25 cellular contexts compared by ENCODE assay signal in genomic region chr3:142930510-142930909, GRCh38. TPM values are rescaled to one million over a fixed set of nuclear protein-coding genes. Genes with fewer than 3 reads are reported as not detected.
DNase-seq lines count a peak whose midpoint lies in the region; ATAC-seq, FAIRE-seq and TF ChIP-seq lines count a peak whose summit lies in the region.
"Had no signal": no experiment of that assay in that cellular context is flagged by ENCODE, and none has a peak within 500 bp of the region (broad histone marks: within the 10 kb centered on the region; RNA-seq: fewer than 3 reads in every experiment).

No MANE protein-coding gene starts in this region.

- DNase-seq in GM23248 (peak; percentile 13), K562 (ENCODE audit: extremely low read depth in 1 of 4, low spot score in 3 of 4) (peak in 1 of 4 experiments; percentile 24), fibroblast of the aortic adventitia (ENCODE audit: low read depth) (peak; percentile 47), retinal pigment epithelial cell (ENCODE audit: low read depth) (no peak), mucosa of gallbladder (ENCODE audit: low spot score) (no peak), GM13977 (ENCODE audit: low spot score) (no peak)
- DNase-seq in stimulated activated CD4-positive, alpha-beta T cell treated with anti-CD3 and anti-CD28 coated beads, Interleukin-2, amount 100 ng/mL, for 24 hours: no peak
- DNase-seq: Caco-2; glutamatergic neuron; left ventricle myocardium superior; MM.1S; naive B cell; NCI-H2029; stimulated activated CD4-positive, alpha-beta T cell treated with anti-CD3 and anti-CD28 coated beads, Interleukin-4, amount 100 ng/mL, for 24 hours had no signal

- no TSS peak for BruUV-seq in K562 (replicated peaks; lab: Mats Ljungman, UMichigan)

- H2AFZ ChIP-seq in GM23248 (no peak overlapping the region), K562 (ENCODE audit: low read depth, low read length) (no peak overlapping the region)

- no peak for TF ChIP-seq POLR2A in K562 (conservative IDR thresholded peaks at IDR 0.05)

- H3K9me3 ChIP-seq in GM23248 (ENCODE audit: low read depth): no peaks in the 10 kb centered on the region
- H3K9me3 ChIP-seq in K562 (replicated peaks; ENCODE audit: control insufficient read depth, insufficient read depth, low read depth, low read length): peaks cover 5% of the 10 kb centered on the region
- H3K9me3 ChIP-seq: Caco-2, neutrophil, tibial nerve had no signal

- no peaks in the 10 kb centered on the region for H3K9me2 ChIP-seq in GM23248 (ENCODE audit: insufficient read depth)

- TF ChIP-seq CTCF in K562 (IDR thresholded peaks at IDR 0.05 in 2 of 3, conservative IDR thresholded peaks at IDR 0.05 in 1 of 3; ENCODE audit: insufficient read depth in 2 of 3, low read depth in 1 of 3, low read length in 3 of 3): peak; percentile 7 to 22 (median 20); a peak in 1 of 6 replicates
- TF ChIP-seq CTCF in fibroblast of the aortic adventitia (IDR thresholded peaks at IDR 0.05; ENCODE audit: insufficient read depth, low read length): peak; percentile 22
- TF ChIP-seq CTCF in retinal pigment epithelial cell (conservative IDR thresholded peaks at IDR 0.05; ENCODE audit: low read depth, low read length): peak; percentile 20
- TF ChIP-seq CTCF in GM13977 (IDR thresholded peaks at IDR 0.05; ENCODE audit: extremely low read depth, insufficient read depth, missing control alignments): no peak

- H3K9ac ChIP-seq in GM23248: no peak overlapping the region
- no peak overlapping the region for H3K9ac ChIP-seq in K562 (ENCODE audit: insufficient read depth in 1 of 2, low read depth in 2 of 2, low read length in 2 of 2)

- ATAC-seq in K562: peak; percentile 18
- ATAC-seq: left ventricle myocardium superior had no signal

- H3K4me1 ChIP-seq in GM23248 (ENCODE audit: insufficient read depth): no peaks in the 10 kb centered on the region
- H3K4me1 ChIP-seq in K562 (replicated peaks in 1 of 2; ENCODE audit: control insufficient read depth in 2 of 2, insufficient read depth in 2 of 2, low read length in 2 of 2): peaks cover 0 to 14% of the 10 kb centered on the region in 2 experiments; a peak in 4 of 5 replicates
- H3K4me1 ChIP-seq: Caco-2, tibial nerve had no signal

- no peaks in the 10 kb centered on the region for H3K9me1 ChIP-seq in K562 (ENCODE audit: control insufficient read depth, insufficient read depth, low read length)

- no peak overlapping the region for H3K4me2 ChIP-seq in GM23248 (ENCODE audit: unreplicated experiment)
- H3K4me2 ChIP-seq in K562 (ENCODE audit: insufficient read depth, low read length): no peak overlapping the region

- 20 to 21% methylated on average over 3 of the region's 3 CpGs for WGBS in GM23248 (ENCODE audit: low coverage in 1 of 2, low lambda C conversion rate in 2 of 2, missing lambda C conversion rate in 2 of 2), 2 experiments
- 36% methylated on average over 3 of the region's 3 CpGs for WGBS in K562 (ENCODE audit: insufficient coverage, low coverage, missing lambda C conversion rate)

- in situ Hi-C loops in GM23248 (cut with MboI) (no loop called here), K562 (cut with MboI) (loop anchor here (5.0 kb wide), 1 partner anchor 52 kb away; no protein-coding TSS in a partner anchor), GM13977 (cut with MboI; ENCODE audit: low pct_unique_long_range_greater_than_20kb, low sequenced_read_pairs, unreplicated experiment) (no loop called here)

- no peaks in the 10 kb centered on the region for H3K79me2 ChIP-seq in GM23248 (ENCODE audit: insufficient read depth)
- no peaks in the 10 kb centered on the region for H3K79me2 ChIP-seq in K562 (ENCODE audit: control insufficient read depth, insufficient read depth, low read length)

- H4K20me1 ChIP-seq in GM23248 (ENCODE audit: insufficient read depth): no peaks in the 10 kb centered on the region
- H4K20me1 ChIP-seq in K562 (replicated peaks; ENCODE audit: control insufficient read depth, insufficient read depth, low read length): no peaks in the 10 kb centered on the region

- H3K27me3 ChIP-seq in GM23248 (replicated peaks; ENCODE audit: insufficient read depth) (no peaks in the 10 kb centered on the region), K562 (ENCODE audit: control insufficient read depth in 2 of 2, insufficient read depth in 2 of 2, low read length in 2 of 2) (no peaks in the 10 kb centered on the region)
- H3K27me3 ChIP-seq: neutrophil, tibial nerve had no signal

- H3K4me3 ChIP-seq in GM23248: no peak overlapping the region
- no peak overlapping the region for H3K4me3 ChIP-seq in K562
- no peak overlapping the region for H3K4me3 ChIP-seq in fibroblast of the aortic adventitia (ENCODE audit: low read depth, low read length)
- no peak overlapping the region for H3K4me3 ChIP-seq in retinal pigment epithelial cell (ENCODE audit: low read length)
- H3K4me3 ChIP-seq: tibial nerve had no signal

- intact Hi-C loops in K562 (cut with micrococcal nuclease): no loop called here

- TF ChIP-seq EP300 in K562 (IDR thresholded peaks at IDR 0.05; ENCODE audit: low read length): no peak

- H3F3A ChIP-seq in GM23248 (ENCODE audit: insufficient read depth): no peaks in the 10 kb centered on the region

- CTCF ChIA-PET in K562 (lab: Yijun Ruan, JAX; ENCODE audit: low intra/inter-chr PET ratio): interaction anchor here (1.5 to 2.6 kb wide), 2 partner anchors 57 to 64 kb away, joined by 4 to 12 read pairs; no protein-coding TSS in a partner anchor

- TF ChIP-seq RAD21 in K562 (CRISPR knock-in tag; conservative IDR thresholded peaks at IDR 0.05 in 1 of 2, IDR thresholded peaks at IDR 0.05 in 1 of 2): peak in 1 of 2 experiments; percentile 17; a peak in 1 of 4 replicates

- POLR2A ChIA-PET in K562 (lab: Yijun Ruan, JAX): interaction anchor here (0.9 to 1.7 kb wide), 3 partner anchors 20 to 71 kb away, joined by 3 read pairs; partner anchors contain the start of gene U2SURP

- FAIRE-seq in K562 (lab: Jason Lieb, UNC): peak; percentile 23
- FAIRE-seq: GM19239, H54, HTR-8/SVneo, TTC549 had no signal

- H3K27ac ChIP-seq in GM23248: no peak overlapping the region
- no peak overlapping the region for H3K27ac ChIP-seq in K562 (ENCODE audit: extremely low read depth, low read depth, low read length)
- H3K27ac ChIP-seq: C4-2B, neutrophil, tibial nerve had no signal

- H3K36me3 ChIP-seq in GM23248 (ENCODE audit: low read depth) (no peaks in the 10 kb centered on the region), K562 (ENCODE audit: control insufficient read depth, insufficient read depth, low read length) (no peaks in the 10 kb centered on the region)
- H3K36me3 ChIP-seq: neutrophil, tibial nerve had no signal

RNA-seq across cellular contexts. Expression of gene PAQR9, which starts 33.0 kb away (rescaled TPM):
- not detected in 2 replicates for total RNA-seq in GM23248 (2014; rRNA removed; shearing (Covaris generic))
- polyA plus RNA-seq in GM23248 (2016; fragmentation: Nextera tagmentation; extraction: Ambion mirVana) (not detected in 2 replicates), K562 (2011; rRNA removed) (0.12 and 0.39 TPM in 2 replicates), K562 (2014; fragmentation: Illumina TruSeq; extraction: Trizol) (0.21 and 0.22 TPM in 2 replicates), K562 (2014; fragmentation: Nextera tagmentation; extraction: Ambion mirVana) (under 1 TPM; 0.08 to 0.13 TPM), K562 (2014; rRNA removed) (0.33 and 0.47 TPM in 2 replicates)
- 0.53 and 1.0 TPM in 2 replicates for total RNA-seq in K562 (2011; cell fraction: chromatin; rRNA removed; ENCODE audit: low replicate concordance)
- 1.4 and 2.0 TPM in 2 replicates for total RNA-seq in K562 (2011; cell fraction: nucleolus; rRNA removed)
- 0.92 and 1.8 TPM in 2 replicates for total RNA-seq in K562 (2011; cell fraction: nucleoplasm; rRNA removed)
- total RNA-seq in K562 (2014; rRNA removed) (0.27 and 0.29 TPM in 2 replicates), K562 (2014; rRNA removed; fragmentation: Illumina TruSeq; extraction: Trizol) (0.07 and 0.16 TPM in 2 replicates), K562 (2015; rRNA removed; fragmentation: Illumina TruSeq; extraction: Trizol) (0.04 TPM in 1 of 2 replicates, not detected in the other), K562 (2021) (0.40 and 0.58 TPM in 2 replicates), fibroblast of the aortic adventitia (ENCODE audit: low replicate concordance) (0.09 TPM in 1 of 2 replicates, not detected in the other), mucosa of gallbladder (0.32 TPM)
- polyA plus RNA-seq in K562 (2011; cell fraction: cytosol; rRNA removed): 0.12 and 1.3 TPM in 2 replicates
- 0.20 and 1.0 TPM in 2 replicates for polyA plus RNA-seq in K562 (2011; cell fraction: nucleus; rRNA removed)
- 0.11 and 0.31 TPM in 2 replicates for polyA plus RNA-seq in K562 (2012)
- 0.18 and 0.39 TPM in 2 replicates for polyA minus RNA-seq in K562 (2011; rRNA and poly(A)+ RNA removed)
- polyA minus RNA-seq in K562 (2011; cell fraction: cytosol; rRNA and poly(A)+ RNA removed): not detected in 2 replicates
- polyA minus RNA-seq in K562 (2011; cell fraction: nucleus; rRNA and poly(A)+ RNA removed): 0.27 and 0.56 TPM in 2 replicates
- total RNA-seq: activated naive CD4-positive, alpha-beta T cell treated with anti-CD3 and anti-CD28 coated beads for 36 hours; Caco-2; dermis blood vessel endothelial cell; fibroblast of lung; mesenteric fat pad; tibial nerve had no signal
- polyA plus RNA-seq: fibroblast of lung had no signal

RNA-seq across cellular contexts. Expression of gene PCOLCE2, which starts 41.6 kb away (rescaled TPM):
- 46.4 and 69.2 TPM in 2 replicates for total RNA-seq in GM23248 (2014; rRNA removed; shearing (Covaris generic))
- polyA plus RNA-seq in GM23248 (2016; fragmentation: Nextera tagmentation; extraction: Ambion mirVana) (45.4 and 48.5 TPM in 2 replicates), K562 (2011; rRNA removed) (1.1 and 1.2 TPM in 2 replicates), K562 (2014; fragmentation: Illumina TruSeq; extraction: Trizol) (0.64 and 0.72 TPM in 2 replicates), K562 (2014; fragmentation: Nextera tagmentation; extraction: Ambion mirVana) (under 1 TPM; 0.18 to 0.39 TPM), K562 (2014; rRNA removed) (0.59 and 1.2 TPM in 2 replicates)
- total RNA-seq in K562 (2011; cell fraction: chromatin; rRNA removed; ENCODE audit: low replicate concordance): 4.6 and 8.1 TPM in 2 replicates
- total RNA-seq in K562 (2011; cell fraction: nucleolus; rRNA removed): 3.2 and 3.3 TPM in 2 replicates
- 6.0 and 6.3 TPM in 2 replicates for total RNA-seq in K562 (2011; cell fraction: nucleoplasm; rRNA removed)
- total RNA-seq in K562 (2014; rRNA removed) (0.73 and 0.86 TPM in 2 replicates), K562 (2014; rRNA removed; fragmentation: Illumina TruSeq; extraction: Trizol) (0.65 and 0.83 TPM in 2 replicates), K562 (2015; rRNA removed; fragmentation: Illumina TruSeq; extraction: Trizol) (0.40 and 0.49 TPM in 2 replicates), K562 (2021) (0.49 and 1.0 TPM in 2 replicates), fibroblast of the aortic adventitia (ENCODE audit: low replicate concordance) (31.6 and 98.4 TPM in 2 replicates), mucosa of gallbladder (2.8 TPM)
- 0.58 and 0.73 TPM in 2 replicates for polyA plus RNA-seq in K562 (2011; cell fraction: cytosol; rRNA removed)
- 0.76 and 0.98 TPM in 2 replicates for polyA plus RNA-seq in K562 (2011; cell fraction: nucleus; rRNA removed)
- 0.18 and 0.29 TPM in 2 replicates for polyA plus RNA-seq in K562 (2012)
- 0.91 and 1.2 TPM in 2 replicates for polyA minus RNA-seq in K562 (2011; rRNA and poly(A)+ RNA removed)
- polyA minus RNA-seq in K562 (2011; cell fraction: cytosol; rRNA and poly(A)+ RNA removed): not detected in 2 replicates
- 0.33 and 1.3 TPM in 2 replicates for polyA minus RNA-seq in K562 (2011; cell fraction: nucleus; rRNA and poly(A)+ RNA removed)

Comparison
In these comparisons a context has a peak if more than half of its experiments do, and no peak if none do; other contexts are left out.
1. DNase-seq: peak in GM23248 (single experiment) and fibroblast of the aortic adventitia (single experiment); none in retinal pigment epithelial cell (single experiment), mucosa of gallbladder (single experiment), stimulated activated CD4-positive, alpha-beta T cell treated with anti-CD3 and anti-CD28 coated beads, Interleukin-2, amount 100 ng/mL, for 24 hours (0 of 2) and GM13977 (single experiment).